17 cellular contexts compared by ENCODE assay signal in genomic region chr12:129550353-129550752, GRCh38.
DNase-seq lines count a peak whose midpoint lies in the region; ATAC-seq, FAIRE-seq and TF ChIP-seq lines count a peak whose summit lies in the region.
"Had no signal": no experiment of that assay in that cellular context is flagged by ENCODE, and none has a peak within 500 bp of the region (broad histone marks: within the 10 kb centered on the region; RNA-seq: fewer than 3 reads in every experiment).

No MANE protein-coding gene starts in this region.

- no peak overlapping the region for H3K4me3 ChIP-seq in left lung
- H3K4me3 ChIP-seq: cardiac muscle cell, left ventricle myocardium inferior, thoracic aorta had no signal

- H3K4me1 ChIP-seq in left lung, result no peaks in the 10 kb centered on the region
- H3K4me1 ChIP-seq: left ventricle myocardium inferior, parathyroid adenoma had no signal

- no peak for TF ChIP-seq CTCF in left lung (IDR thresholded peaks at IDR 0.05)

- no peaks in the 10 kb centered on the region for H3K27me3 ChIP-seq in left lung

- ATAC-seq in left lung, result peak; percentile 97
- ATAC-seq: effector memory CD8-positive, alpha-beta T cell had no signal

- H3K9me3 ChIP-seq in left lung, result peaks cover 0 to 21% of the 10 kb centered on the region in 2 donors
- H3K9me3 ChIP-seq: thoracic aorta had no signal

- POLR2A ChIA-PET in HEK293T (lab: Yijun Ruan, JAX), result no interaction called here

- peak overlapping the region in 1 of 2 donors; percentile 26 for H3K27ac ChIP-seq in left lung
- H3K27ac ChIP-seq: C4-2B, cardiac muscle cell, left ventricle myocardium inferior, parathyroid adenoma, thoracic aorta had no signal

- no peak for FAIRE-seq in urothelium cell line (lab: Jason Lieb, UNC)
- FAIRE-seq: A204.1 had no signal

- DNase-seq in COR-L47 (lab: John Stamatoyannopoulos, UW) (peak; percentile 96), NCI-H146 treated with DMSO at 0.1 percent for 48 hours (lab: John Stamatoyannopoulos, UW; ENCODE audit: unreplicated experiment) (peak; percentile 64), NCI-H524 (lab: John Stamatoyannopoulos, UW) (peak; percentile 61 to 86), left lung (peak in 1 of 2 donors; percentile 45), urothelium cell line (ENCODE audit: low spot score) (no peak), UCSD-AML1 (lab: John Stamatoyannopoulos, UW; ENCODE audit: unreplicated experiment) (no peak), HEK293T (ENCODE audit: extremely low spot score) (no peak)
- no peak for DNase-seq in central memory CD4-positive, alpha-beta T cell
- DNase-seq: activated B cell treated with CpG ODN at 0.5 μM for 24 hours; effector memory CD8-positive, alpha-beta T cell; IMR-90; left ventricle myocardium inferior had no signal

- intact Hi-C loops in left lung (cut with DNase I), result no loop called here

- CTCF ChIA-PET in HEK293T (lab: Yijun Ruan, JAX), result no interaction called here

- no peaks in the 10 kb centered on the region for H3K36me3 ChIP-seq in left lung
- H3K36me3 ChIP-seq: cardiac muscle cell, left ventricle myocardium inferior, thoracic aorta had no signal

TF ChIP-seq in HEK293T, 16 proteins besides CTCF, POLR2A, EP300 and RAD21:
- no peak for TF ChIP-seq TARDBP (IDR thresholded peaks at IDR 0.05)
- no peak for TF ChIP-seq SP1 (IDR thresholded peaks at IDR 0.05)
- TF ChIP-seq ZNF384 (IDR thresholded peaks at IDR 0.05), result no peak

Comparison
In these comparisons a context has a peak if more than half of its experiments do, and no peak if none do; other contexts are left out.
1. DNase-seq: peak in COR-L47 (single experiment), NCI-H146 treated with DMSO at 0.1 percent for 48 hours (single experiment) and NCI-H524 (2 of 2); none in urothelium cell line (single experiment), central memory CD4-positive, alpha-beta T cell (single experiment), UCSD-AML1 (single experiment) and HEK293T (single experiment).